ENCODE assay signal across 17 cellular contexts in genomic region chr18:78891185-78891762, GRCh38.
"Had no signal": no experiment of that assay in that cellular context is flagged by ENCODE, and none has a peak within 500 bp of the region (broad histone marks: within the 10 kb centered on the region; RNA-seq: fewer than 3 reads in every experiment).

No MANE protein-coding gene starts in this region.

- H3K4me1 ChIP-seq: body of pancreas, colonic mucosa, left lung, thyroid gland had no signal

- DNase-seq: activated CD4-positive, alpha-beta T cell treated with anti-CD3 and anti-CD28 coated beads, Interleukin-2, amount 50 U/mL, for 1 hour; activated CD8-positive, alpha-beta memory T cell treated with anti-CD3 and anti-CD28 coated beads, Interleukin-2, amount 50 U/mL, for 4 hours; activated naive CD4-positive, alpha-beta T cell treated with anti-CD3 and anti-CD28 coated beads for 36 hours; activated T-cell treated with anti-CD3 and anti-CD28 coated beads, Interleukin-2, amount 50 U/mL, for 4 hours; body of pancreas; central memory CD4-positive, alpha-beta T cell; colonic mucosa; left lung; occipital lobe; stimulated activated CD4-positive, alpha-beta T cell treated with anti-CD3 and anti-CD28 coated beads, Interleukin-12 subunit alpha, Interleukin-12 subunit beta, amount 100 ng/mL, for 4 hours; stimulated activated CD4-positive, alpha-beta T cell treated with anti-CD3 and anti-CD28 coated beads, Interleukin-1b, Interleukin-23, amount 100 ng/mL, for 48 hours; stimulated activated CD8-positive, alpha-beta memory T cell treated with anti-CD3 and anti-CD28 coated beads, Interleukin-4, amount 100 ng/mL, for 48 hours; stimulated activated naive CD4-positive, alpha-beta T cell; thyroid gland had no signal

- H3K36me3 ChIP-seq: colonic mucosa, left lung, thyroid gland had no signal

- FAIRE-seq: frontal cortex, keratinocyte had no signal

- H3K27me3 ChIP-seq: body of pancreas, colonic mucosa, left lung, thyroid gland had no signal

- H3K27ac ChIP-seq: body of pancreas, colonic mucosa, left lung, thyroid gland had no signal

- ATAC-seq: activated CD4-positive, CD25-positive, alpha-beta regulatory T cell treated with anti-CD3 and anti-CD28 coated beads, Interleukin-2, amount 50 U/mL, for 24 hours; activated T-cell treated with anti-CD3 and anti-CD28 coated beads, Interleukin-2, amount 50 U/mL, for 4 hours; body of pancreas; left lung had no signal

- H3K9me3 ChIP-seq: colonic mucosa, thyroid gland had no signal

- H3K4me3 ChIP-seq: body of pancreas, colonic mucosa, left lung, thyroid gland had no signal
